1 cellular context compared by ENCODE assay signal in the genomic region with DNA sequence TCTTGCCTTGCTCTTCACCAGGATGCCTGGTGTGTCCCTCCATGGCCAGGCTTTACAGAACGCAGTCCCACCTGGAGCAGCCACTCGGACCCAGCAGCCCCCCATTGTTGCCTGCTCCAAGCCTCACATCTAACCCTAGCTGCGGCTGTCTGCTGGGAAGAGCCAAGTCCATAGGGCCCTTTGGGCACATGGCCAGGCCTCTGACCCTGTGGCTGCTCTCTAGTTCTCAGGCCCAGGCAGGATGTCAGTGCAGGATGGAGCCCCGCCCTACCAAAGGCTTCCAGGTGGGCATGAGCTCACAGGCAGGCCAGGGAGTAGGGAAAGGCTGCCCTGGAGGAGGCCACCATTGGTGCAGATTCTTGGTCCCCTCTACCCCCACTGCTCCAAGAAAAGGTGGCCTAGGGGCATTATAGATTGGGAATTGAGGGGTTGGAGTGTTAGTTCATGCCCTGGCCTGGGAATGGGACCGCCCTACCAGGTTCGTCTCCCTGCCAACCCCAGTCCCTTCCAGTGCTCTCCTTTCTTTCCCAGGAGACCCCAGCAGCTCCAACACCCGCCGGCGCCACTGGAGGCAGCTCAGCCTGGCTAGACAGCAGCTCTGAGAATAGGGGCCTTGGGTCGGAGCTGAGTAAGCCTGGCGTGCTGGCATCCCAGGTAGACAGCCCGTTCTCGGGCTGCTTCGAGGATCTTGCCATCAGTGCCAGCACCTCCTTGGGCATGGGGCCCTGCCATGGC.
A peak's percentile ranks its signal among the peaks of the same experiment; 100 is the strongest.
TF ChIP-seq lines count a peak whose summit lies in the region.

No MANE protein-coding gene starts in this region.

TF ChIP-seq in HepG2, 621 proteins besides CTCF, POLR2A, EP300 and RAD21:
- TF ChIP-seq HOXA5 (CRISPR knock-in tag; IDR thresholded peaks at IDR 0.05) (no peak), HOXA3 (CRISPR knock-in tag; IDR thresholded peaks at IDR 0.05) (no peak), SP2 (CRISPR knock-in tag; IDR thresholded peaks at IDR 0.05) (no peak), TOE1 (CRISPR knock-in tag; IDR thresholded peaks at IDR 0.05) (no peak), NPAS2 (CRISPR knock-in tag; IDR thresholded peaks at IDR 0.05; ENCODE audit: borderline replicate concordance) (no peak), ZNF256 (CRISPR knock-in tag; conservative IDR thresholded peaks at IDR 0.05) (no peak), RBM39 (IDR thresholded peaks at IDR 0.05; ENCODE audit: low read depth, low read length, poor library complexity, severe bottlenecking) (peak; percentile 13), AGO2 (optimal IDR thresholded peaks at IDR 0.05; ENCODE audit: low read depth, low read length) (peak; percentile 81), RBM22 (optimal IDR thresholded peaks at IDR 0.05; ENCODE audit: low read length) (peak; percentile 81), ZNF430 (CRISPR knock-in tag; IDR thresholded peaks at IDR 0.05) (no peak), TAF1 (CRISPR knock-in tag; IDR thresholded peaks at IDR 0.05) (no peak), PITX1 (CRISPR knock-in tag; IDR thresholded peaks at IDR 0.05) (no peak), NONO (IDR thresholded peaks at IDR 0.05) (no peak), NONO (CRISPR knock-in tag; conservative IDR thresholded peaks at IDR 0.05) (0 out of 2 replicates have a peak, but pooled peaks have one; percentile 17), NCOA1 (CRISPR knock-in tag; IDR thresholded peaks at IDR 0.05) (no peak)
- TF ChIP-seq, protein P1, sequence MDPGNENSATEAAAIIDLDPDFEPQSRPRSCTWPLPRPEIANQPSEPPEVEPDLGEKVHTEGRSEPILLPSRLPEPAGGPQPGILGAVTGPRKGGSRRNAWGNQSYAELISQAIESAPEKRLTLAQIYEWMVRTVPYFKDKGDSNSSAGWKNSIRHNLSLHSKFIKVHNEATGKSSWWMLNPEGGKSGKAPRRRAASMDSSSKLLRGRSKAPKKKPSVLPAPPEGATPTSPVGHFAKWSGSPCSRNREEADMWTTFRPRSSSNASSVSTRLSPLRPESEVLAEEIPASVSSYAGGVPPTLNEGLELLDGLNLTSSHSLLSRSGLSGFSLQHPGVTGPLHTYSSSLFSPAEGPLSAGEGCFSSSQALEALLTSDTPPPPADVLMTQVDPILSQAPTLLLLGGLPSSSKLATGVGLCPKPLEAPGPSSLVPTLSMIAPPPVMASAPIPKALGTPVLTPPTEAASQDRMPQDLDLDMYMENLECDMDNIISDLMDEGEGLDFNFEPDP (CRISPR knock-in tag; conservative IDR thresholded peaks at IDR 0.05) = no peak
